Comparison of ENCODE assay signal across 10 cellular contexts in the genomic region with DNA sequence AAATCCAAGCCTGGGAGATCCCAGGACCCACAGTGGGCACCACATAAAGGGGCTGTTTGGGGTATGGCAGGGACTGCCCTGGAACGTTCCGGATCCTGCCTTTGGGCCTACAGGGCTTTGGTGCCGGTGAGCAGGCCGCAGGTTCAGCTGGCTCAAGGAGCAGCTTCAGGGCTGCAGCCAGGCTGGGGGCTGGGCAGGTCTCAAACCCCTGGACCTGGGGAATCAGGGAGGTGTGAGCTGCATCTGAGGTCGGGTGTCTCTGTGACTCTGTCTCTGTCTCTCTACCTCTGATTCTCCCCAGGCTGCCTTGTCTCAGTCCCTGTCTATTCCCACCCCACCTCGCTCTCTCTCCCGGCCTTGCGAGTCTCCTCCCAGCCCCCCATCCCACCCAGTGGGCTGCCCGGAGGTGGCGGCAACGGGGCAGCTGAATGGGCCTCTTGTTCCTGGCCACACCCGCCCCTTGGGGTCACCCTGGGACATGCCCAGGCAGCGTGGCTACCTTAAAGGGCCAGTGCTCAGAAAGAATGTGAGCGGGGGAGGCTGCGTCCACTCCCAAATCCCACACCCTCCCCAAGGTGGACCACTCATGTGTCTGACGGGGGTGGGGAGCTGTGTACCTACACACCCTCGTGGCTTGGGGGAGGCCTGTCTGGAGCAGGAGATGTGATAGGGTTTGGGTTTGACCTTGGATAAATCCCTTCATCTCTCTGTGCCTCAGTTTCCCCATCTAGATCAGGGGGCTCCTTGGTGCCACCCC. TPM values are rescaled to one million over a fixed set of nuclear protein-coding genes. Genes with fewer than 3 reads are reported as not detected.
DNase-seq lines count a peak whose midpoint lies in the region; ATAC-seq and TF ChIP-seq lines count a peak whose summit lies in the region.
"Had no signal": no experiment of that assay in that cellular context is flagged by ENCODE, and none has a peak within 500 bp of the region (broad histone marks: within the 10 kb centered on the region; RNA-seq: fewer than 3 reads in every experiment).

No MANE protein-coding gene starts in this region.

- H3K9ac ChIP-seq in BLaER1 treated with 17β-estradiol and CSF1 and Interleukin-3, amounts not matched to agents 10 nM and 100 nM = peak overlapping the region in 4 of 11 experiments; percentile 26 to 69 (median 46); a peak in 6 of 22 replicates
- H3K9ac ChIP-seq in adipocyte (ENCODE audit: low read length) = peak overlapping the region; percentile 58
- no peak overlapping the region for H3K9ac ChIP-seq in parathyroid adenoma

- no peak overlapping the region for H3K27ac Mint-ChIP-seq in glutamatergic neuron (ENCODE audit: unreplicated experiment)
- no peak overlapping the region for H3K27ac Mint-ChIP-seq in mesothelial cell of epicardium

- TF ChIP-seq CTCF in left ventricle myocardium inferior (IDR thresholded peaks at IDR 0.05; ENCODE audit: borderline replicate concordance) (no peak), parathyroid adenoma (IDR thresholded peaks at IDR 0.05) (no peak), glutamatergic neuron (IDR thresholded peaks at IDR 0.05; ENCODE audit: partially characterized antibody, unreplicated experiment) (no peak), mesothelial cell of epicardium (IDR thresholded peaks at IDR 0.05; ENCODE audit: unreplicated experiment) (no peak)

- ATAC-seq in HG02571 (IDR thresholded peaks at IDR 0.05; ENCODE audit: unreplicated experiment) = no peak

- peaks cover 27 to 61% (median 49%) of the 10 kb centered on the region in 10 experiments for H3K4me1 ChIP-seq in BLaER1 treated with 17β-estradiol and CSF1 and Interleukin-3, amounts not matched to agents 10 nM and 100 nM
- H3K4me1 ChIP-seq in adipocyte (ENCODE audit: control insufficient read depth, insufficient read depth, low read length) (peaks cover 27% of the 10 kb centered on the region), left ventricle myocardium inferior (peaks cover 71% of the 10 kb centered on the region), parathyroid adenoma (peaks cover 16% of the 10 kb centered on the region)
- H3K4me1 ChIP-seq: BE2C had no signal

- peak overlapping the region in 6 of 11 experiments; percentile 8 to 55 (median 36); a peak in 8 of 22 replicates for H3K27ac ChIP-seq in BLaER1 treated with 17β-estradiol and CSF1 and Interleukin-3, amounts not matched to agents 10 nM and 100 nM
- H3K27ac ChIP-seq in left ventricle myocardium inferior (replicated peaks) (peak overlapping the region; percentile 100), parathyroid adenoma (peak overlapping the region; percentile 81)

- peaks cover 58% of the 10 kb centered on the region for H3K79me2 ChIP-seq in parathyroid adenoma

- H3K9me3 Mint-ChIP-seq in glutamatergic neuron (ENCODE audit: unreplicated experiment) (no peaks in the 10 kb centered on the region), mesothelial cell of epicardium (peaks cover 3% of the 10 kb centered on the region)

- DNase-seq in adipocyte (ENCODE audit: low read depth) (peak; percentile 21), left ventricle myocardium inferior (peak; percentile 68), glutamatergic neuron (no peak), mesothelial cell of epicardium (ENCODE audit: low spot score in 2 of 2, unreplicated experiment in 2 of 2) (no peak)
- no peak for DNase-seq in stimulated activated CD4-positive, alpha-beta T cell treated with anti-CD3 and anti-CD28 coated beads, Interleukin-2, amount 100 ng/mL, for 48 hours
- DNase-seq: BE2C, MM.1S had no signal

- intact Hi-C loops in left ventricle myocardium inferior (cut with micrococcal nuclease) = no loop called here

- H4K20me1 ChIP-seq in BLaER1 treated with 17β-estradiol and CSF1 and Interleukin-3, amounts not matched to agents 10 nM and 100 nM = peaks cover 61 to 99% (median 99%) of the 10 kb centered on the region in 11 experiments

- H3K4me3 ChIP-seq in BLaER1 treated with 17β-estradiol and CSF1 and Interleukin-3, amounts not matched to agents 10 nM and 100 nM = no peak overlapping the region
- peak overlapping the region; percentile 12 for H3K4me3 ChIP-seq in adipocyte (ENCODE audit: low read length)
- H3K4me3 ChIP-seq in left ventricle myocardium inferior = peak overlapping the region; percentile 58
- no peak overlapping the region for H3K4me3 ChIP-seq in parathyroid adenoma (ENCODE audit: low read depth, low read length)

- no peaks in the 10 kb centered on the region for H3K36me3 Mint-ChIP-seq in glutamatergic neuron (ENCODE audit: unreplicated experiment)
- peaks cover 2% of the 10 kb centered on the region for H3K36me3 Mint-ChIP-seq in mesothelial cell of epicardium

- H3K27me3 ChIP-seq in BLaER1 treated with 17β-estradiol and CSF1 and Interleukin-3, amounts not matched to agents 10 nM and 100 nM = no peaks in the 10 kb centered on the region
- H3K27me3 ChIP-seq in adipocyte (replicated peaks; ENCODE audit: control insufficient read depth, insufficient read depth, low read length) (no peaks in the 10 kb centered on the region), left ventricle myocardium inferior (ENCODE audit: low read depth) (no peaks in the 10 kb centered on the region), parathyroid adenoma (ENCODE audit: control insufficient read depth, insufficient read depth, low read length) (no peaks in the 10 kb centered on the region)
- H3K27me3 ChIP-seq: BE2C had no signal

- no peaks in the 10 kb centered on the region for H3K9me3 ChIP-seq in BLaER1 treated with 17β-estradiol and CSF1 and Interleukin-3, amounts not matched to agents 10 nM and 100 nM (replicated peaks in 1 of 11)
- H3K9me3 ChIP-seq in adipocyte (ENCODE audit: control insufficient read depth, low read length) (no peaks in the 10 kb centered on the region), left ventricle myocardium inferior (replicated peaks) (no peaks in the 10 kb centered on the region), parathyroid adenoma (ENCODE audit: control insufficient read depth, low read length) (no peaks in the 10 kb centered on the region)
- H3K9me3 ChIP-seq: BE2C had no signal

- H3K4me3 Mint-ChIP-seq in glutamatergic neuron (ENCODE audit: unreplicated experiment) (no peak overlapping the region), mesothelial cell of epicardium (no peak overlapping the region)

- H3K4me2 ChIP-seq in BLaER1 treated with 17β-estradiol and CSF1 and Interleukin-3, amounts not matched to agents 10 nM and 100 nM = peak overlapping the region in 6 of 11 experiments; percentile 29 to 80 (median 54); a peak in 10 of 22 replicates
- H3K4me2 ChIP-seq in parathyroid adenoma (ENCODE audit: low read length) = peak overlapping the region; percentile 66

- H3K4me1 Mint-ChIP-seq in glutamatergic neuron (ENCODE audit: low read depth, unreplicated experiment) = no peaks in the 10 kb centered on the region
- no peaks in the 10 kb centered on the region for H3K4me1 Mint-ChIP-seq in mesothelial cell of epicardium

- H2AFZ ChIP-seq in parathyroid adenoma = no peak overlapping the region

- H3K36me3 ChIP-seq in BLaER1 treated with 17β-estradiol and CSF1 and Interleukin-3, amounts not matched to agents 10 nM and 100 nM = peaks cover 37 to 93% (median 72%) of the 10 kb centered on the region in 11 experiments
- H3K36me3 ChIP-seq in adipocyte (ENCODE audit: control insufficient read depth, insufficient read depth, low read length, severe bottlenecking) (peaks cover 20% of the 10 kb centered on the region), left ventricle myocardium inferior (peaks cover 5% of the 10 kb centered on the region), parathyroid adenoma (ENCODE audit: control insufficient read depth, insufficient read depth, low read length) (no peaks in the 10 kb centered on the region)

- H3K27me3 Mint-ChIP-seq in glutamatergic neuron (ENCODE audit: unreplicated experiment) = peaks cover 5% of the 10 kb centered on the region
- H3K27me3 Mint-ChIP-seq in mesothelial cell of epicardium (ENCODE audit: low read depth) = peaks cover 10% of the 10 kb centered on the region

RNA-seq across cellular contexts. Expression of a gene that starts 31.1 kb away (rescaled TPM):
- total RNA-seq in left ventricle myocardium inferior = 145 TPM
- total RNA-seq in glutamatergic neuron (ENCODE audit: unreplicated experiment) = 2.0 TPM
- 28.6 to 32.9 TPM (median 32.2 TPM) in 3 replicates for total RNA-seq in mesothelial cell of epicardium

Comparison
In these comparisons a context has a peak if more than half of its experiments do, and no peak if none do; other contexts are left out.
1. H3K27ac ChIP-seq: peak in every context shown above with its lines; median percentile 100 in left ventricle myocardium inferior; 81 in parathyroid adenoma; 36 in BLaER1 treated with 17β-estradiol and CSF1 and Interleukin-3, amounts not matched to agents 10 nM and 100 nM.
2. H3K4me3 ChIP-seq: peak in adipocyte (single experiment) and left ventricle myocardium inferior (single experiment); none in BLaER1 treated with 17β-estradiol and CSF1 and Interleukin-3, amounts not matched to agents 10 nM and 100 nM (0 of 10) and parathyroid adenoma (single experiment).
3. DNase-seq: peak in adipocyte (single experiment) and left ventricle myocardium inferior (single experiment); none in glutamatergic neuron (single experiment), stimulated activated CD4-positive, alpha-beta T cell treated with anti-CD3 and anti-CD28 coated beads, Interleukin-2, amount 100 ng/mL, for 48 hours (0 of 2) and mesothelial cell of epicardium (0 of 2).